Comparison of ENCODE assay signal across 10 cellular contexts in genomic region chr3:24004171-24004938, GRCh38. TPM values are rescaled to one million over a fixed set of nuclear protein-coding genes. Genes with fewer than 3 reads are reported as not detected.
DNase-seq lines count a peak whose midpoint lies in the region; ATAC-seq and TF ChIP-seq lines count a peak whose summit lies in the region.
"Had no signal": no experiment of that assay in that cellular context is flagged by ENCODE, and none has a peak within 500 bp of the region (broad histone marks: within the 10 kb centered on the region; RNA-seq: fewer than 3 reads in every experiment).

No MANE protein-coding gene starts in this region.

- H3K27ac ChIP-seq in uterus, result no peak overlapping the region
- H3K27ac ChIP-seq: thyroid gland had no signal

- no peaks in the 10 kb centered on the region for H3K36me3 ChIP-seq in uterus
- H3K36me3 ChIP-seq: thyroid gland had no signal

- H3K4me1 ChIP-seq in uterus, result no peaks in the 10 kb centered on the region
- H3K4me1 ChIP-seq: thyroid gland had no signal

- H3K4me3 ChIP-seq in uterus, result no peak overlapping the region
- H3K4me3 ChIP-seq: thyroid gland had no signal

- intact Hi-C loops in uterus (cut with DNase I; ENCODE audit: low total_unique reads), result no loop called here

- no peak for TF ChIP-seq CTCF in uterus (IDR thresholded peaks at IDR 0.05)

- DNase-seq in NCI-H510A treated with DMSO at 0.1 percent for 48 hours (lab: John Stamatoyannopoulos, UW) (no peak), GM19240 (ENCODE audit: insufficient read length, low spot score) (no peak), uterus (no peak), putamen (ENCODE audit: low spot score) (no peak)
- DNase-seq: mesendoderm, thyroid gland had no signal

- TF ChIP-seq POLR2A in uterus (IDR thresholded peaks at IDR 0.05), result no peak

- H3K27me3 ChIP-seq in uterus, result no peaks in the 10 kb centered on the region
- H3K27me3 ChIP-seq: thyroid gland had no signal

- peak; percentile 83 for ATAC-seq in GM18873 (IDR thresholded peaks at IDR 0.05; ENCODE audit: low FRiP score, unreplicated experiment)
- peak; percentile 89 for ATAC-seq in GM21528 (IDR thresholded peaks at IDR 0.05; ENCODE audit: low FRiP score, unreplicated experiment)
- ATAC-seq in HG03280 (IDR thresholded peaks at IDR 0.05; ENCODE audit: unreplicated experiment), result peak; percentile 71
- ATAC-seq in esophagus mucosa, result peak; percentile 89

- H3K9me3 ChIP-seq in uterus, result no peaks in the 10 kb centered on the region
- H3K9me3 ChIP-seq: thyroid gland had no signal

RNA-seq across cellular contexts. Expression of gene NR1D2, which starts 59.3 kb away (rescaled TPM):
- total RNA-seq in esophagus mucosa (14.1 TPM), uterus (10 to 100 TPM; 36.8 to 95.7 (median 60.2) TPM)
